In genomic region chr2:217438136-217438535, GRCh38 we compare ENCODE assay signal across 24 cellular contexts.
DNase-seq lines count a peak whose midpoint lies in the region; ATAC-seq and TF ChIP-seq lines count a peak whose summit lies in the region.
"Had no signal": no experiment of that assay in that cellular context is flagged by ENCODE, and none has a peak within 500 bp of the region (broad histone marks: within the 10 kb centered on the region; RNA-seq: fewer than 3 reads in every experiment).

No MANE protein-coding gene starts in this region.

- TF ChIP-seq EP300 in esophagus muscularis mucosa (IDR thresholded peaks at IDR 0.05) = no peak
- no peak for TF ChIP-seq EP300 in transverse colon (IDR thresholded peaks at IDR 0.05; ENCODE audit: low read depth)

- in situ Hi-C loops in transverse colon (cut with MboI; ENCODE audit: low pct_ligation_motif_present in 1 of 4, low pct_unique_long_range_greater_than_20kb in 1 of 4, low sequenced_read_pairs in 3 of 4) = no loop called here

- TF ChIP-seq POLR2A in esophagus muscularis mucosa (IDR thresholded peaks at IDR 0.05; ENCODE audit: low read depth) (no peak), prostate gland (IDR thresholded peaks at IDR 0.05) (no peak), transverse colon (IDR thresholded peaks at IDR 0.05) (no peak)

- peaks cover 58% of the 10 kb centered on the region for H3K4me1 ChIP-seq in adipocyte (ENCODE audit: control insufficient read depth, insufficient read depth, low read length)
- peaks cover 38 to 69% (median 66%) of the 10 kb centered on the region in 4 donors for H3K4me1 ChIP-seq in esophagus muscularis mucosa
- H3K4me1 ChIP-seq in prostate gland (replicated peaks) = no peaks in the 10 kb centered on the region
- peaks cover 7 to 41% (median 25%) of the 10 kb centered on the region in 4 donors for H3K4me1 ChIP-seq in transverse colon

- H3K27me3 ChIP-seq in adipocyte (replicated peaks; ENCODE audit: control insufficient read depth, insufficient read depth, low read length) (no peaks in the 10 kb centered on the region), esophagus muscularis mucosa (no peaks in the 10 kb centered on the region), prostate gland (replicated peaks; ENCODE audit: insufficient read depth) (no peaks in the 10 kb centered on the region), transverse colon (no peaks in the 10 kb centered on the region)
- H3K27me3 ChIP-seq: Peyer's patch, upper lobe of left lung had no signal

- H3K36me3 Mint-ChIP-seq in activated CD8-positive, alpha-beta T cell treated with anti-CD3 and anti-CD28 coated beads, Interleukin-2, amount 10 ng/mL, durations not matched to agents 7 days and 5 days (ENCODE audit: low read depth) = peaks cover 5% of the 10 kb centered on the region
- no peaks in the 10 kb centered on the region for H3K36me3 Mint-ChIP-seq in activated CD4-positive, alpha-beta memory T cell treated with anti-CD3 and anti-CD28 coated beads, Interleukin-2, amount 10 ng/mL, durations not matched to agents 7 days and 5 days (ENCODE audit: low read depth)

- H3K27ac Mint-ChIP-seq in activated CD8-positive, alpha-beta T cell treated with anti-CD3 and anti-CD28 coated beads, Interleukin-2, amount 10 ng/mL, durations not matched to agents 7 days and 5 days = no peak overlapping the region
- no peak overlapping the region for H3K27ac Mint-ChIP-seq in activated CD4-positive, alpha-beta memory T cell treated with anti-CD3 and anti-CD28 coated beads, Interleukin-2, amount 10 ng/mL, durations not matched to agents 7 days and 5 days
- H3K27ac Mint-ChIP-seq: activated naive CD8-positive, alpha-beta T cell; activated T-helper 2 cell treated with anti-CD3 and anti-CD28 coated beads, Interferon-gamma antibody, Interleukin-2, Interleukin-4, amounts not matched to agents 10 μg/mL and 5 μg/mL and 100 μg/mL, durations not matched to agents 14 hours and 24 hours and 36 hours; dendritic cell treated with granulocyte-macrophage colony-stimulating factor and Interleukin-4, amounts not matched to agents 40 ng/mL and 50 ng/mL, for 4 days had no signal

- POLR2A ChIA-PET in activated CD8-positive, alpha-beta T cell treated with anti-CD3 and anti-CD28 coated beads, Interleukin-2, amount 10 ng/mL, durations not matched to agents 7 days and 5 days (lab: Charles Lee) = interaction anchor here (0.6 kb wide), 1 partner anchor 745 kb away, joined by 3 read pairs; no protein-coding TSS in a partner anchor
- POLR2A ChIA-PET in activated CD4-positive, alpha-beta memory T cell treated with anti-CD3 and anti-CD28 coated beads, Interleukin-2, amount 10 ng/mL, durations not matched to agents 7 days and 5 days (lab: Charles Lee) = no interaction called here

- intact Hi-C loops in esophagus muscularis mucosa (cut with DNase I) (loop anchor here (10.0 kb wide), 1 partner anchor 163 kb away; no protein-coding TSS in a partner anchor), prostate gland (cut with DNase I) (loop anchor here (10.0 kb wide), 2 partner anchors 207 to 277 kb away; no protein-coding TSS in a partner anchor), transverse colon (cut with DNase I; ENCODE audit: low total_unique reads) (no loop called here)

- ATAC-seq in activated CD8-positive, alpha-beta T cell treated with anti-CD3 and anti-CD28 coated beads, Interleukin-2, amount 10 ng/mL, durations not matched to agents 7 days and 5 days = no peak

- H3K9me3 Mint-ChIP-seq in activated CD8-positive, alpha-beta T cell treated with anti-CD3 and anti-CD28 coated beads, Interleukin-2, amount 10 ng/mL, durations not matched to agents 7 days and 5 days (ENCODE audit: insufficient read depth) = no peaks in the 10 kb centered on the region
- H3K9me3 Mint-ChIP-seq in activated CD4-positive, alpha-beta memory T cell treated with anti-CD3 and anti-CD28 coated beads, Interleukin-2, amount 10 ng/mL, durations not matched to agents 7 days and 5 days = no peaks in the 10 kb centered on the region
- H3K9me3 Mint-ChIP-seq: activated T-helper 2 cell treated with anti-CD3 and anti-CD28 coated beads, Interferon-gamma antibody, Interleukin-2, Interleukin-4, amounts not matched to agents 10 μg/mL and 5 μg/mL and 100 μg/mL, durations not matched to agents 14 hours and 24 hours and 36 hours; dendritic cell treated with granulocyte-macrophage colony-stimulating factor and Interleukin-4, amounts not matched to agents 40 ng/mL and 50 ng/mL, for 4 days; endodermal cell had no signal

- WGBS in esophagus muscularis mucosa = 93% methylated on average over 5 of the region's 5 CpGs
- WGBS in prostate gland = 94% methylated on average over 5 of the region's 5 CpGs
- 89 to 100% methylated on average over 4 to 5 of the region's 5 CpGs for WGBS in transverse colon (ENCODE audit: low coverage in 1 of 2), 2 donors

- H3K27me3 Mint-ChIP-seq in activated CD8-positive, alpha-beta T cell treated with anti-CD3 and anti-CD28 coated beads, Interleukin-2, amount 10 ng/mL, durations not matched to agents 7 days and 5 days (ENCODE audit: low read depth) = no peaks in the 10 kb centered on the region
- H3K27me3 Mint-ChIP-seq in activated CD4-positive, alpha-beta memory T cell treated with anti-CD3 and anti-CD28 coated beads, Interleukin-2, amount 10 ng/mL, durations not matched to agents 7 days and 5 days = no peaks in the 10 kb centered on the region
- H3K27me3 Mint-ChIP-seq: activated naive CD8-positive, alpha-beta T cell had no signal

- H3K27ac ChIP-seq in esophagus muscularis mucosa (replicated peaks in 1 of 4) (peak overlapping the region; percentile 45 to 82 (median 68)), prostate gland (peak overlapping the region; percentile 46 to 47), transverse colon (peak overlapping the region in 3 of 4 donors; percentile 41 to 66 (median 63))
- H3K27ac ChIP-seq: BLaER1 treated with 17β-estradiol and CSF1 and Interleukin-3, amounts not matched to agents 10 nM and 100 nM had no signal

- H3K36me3 ChIP-seq in adipocyte (ENCODE audit: control insufficient read depth, insufficient read depth, low read length, severe bottlenecking) = no peaks in the 10 kb centered on the region
- H3K36me3 ChIP-seq in esophagus muscularis mucosa = no peaks in the 10 kb centered on the region
- H3K36me3 ChIP-seq in prostate gland = no peaks in the 10 kb centered on the region
- H3K36me3 ChIP-seq in transverse colon = no peaks in the 10 kb centered on the region
- H3K36me3 ChIP-seq: BLaER1 treated with 17β-estradiol and CSF1 and Interleukin-3, amounts not matched to agents 10 nM and 100 nM; Peyer's patch; upper lobe of left lung had no signal

- H3K4me1 Mint-ChIP-seq in activated CD8-positive, alpha-beta T cell treated with anti-CD3 and anti-CD28 coated beads, Interleukin-2, amount 10 ng/mL, durations not matched to agents 7 days and 5 days (ENCODE audit: low read depth) = peaks cover 45% of the 10 kb centered on the region
- H3K4me1 Mint-ChIP-seq in activated CD4-positive, alpha-beta memory T cell treated with anti-CD3 and anti-CD28 coated beads, Interleukin-2, amount 10 ng/mL, durations not matched to agents 7 days and 5 days = no peaks in the 10 kb centered on the region

- H3K9ac ChIP-seq in adipocyte (ENCODE audit: low read length) = peak overlapping the region; percentile 68
- H3K9ac ChIP-seq: BLaER1 treated with 17β-estradiol and CSF1 and Interleukin-3, amounts not matched to agents 10 nM and 100 nM had no signal

- DNase-seq in adipocyte (ENCODE audit: low read depth) = no peak
- peak; percentile 55 for DNase-seq in esophagus muscularis mucosa (ENCODE audit: extremely low spot score)
- no peak for DNase-seq in prostate gland (ENCODE audit: low spot score)
- DNase-seq in transverse colon = no peak
- no peak for DNase-seq in activated CD8-positive, alpha-beta T cell treated with anti-CD3 and anti-CD28 coated beads, Interleukin-2, amount 10 ng/mL, durations not matched to agents 7 days and 5 days
- no peak for DNase-seq in activated gamma-delta T cell (lab: John Stamatoyannopoulos, UW)
- no peak for DNase-seq in activated CD4-positive, alpha-beta memory T cell treated with anti-CD3 and anti-CD28 coated beads, Interleukin-2, amount 10 ng/mL, durations not matched to agents 7 days and 5 days
- DNase-seq: activated CD4-positive, alpha-beta T cell treated with anti-CD3 and anti-CD28 coated beads, Interleukin-2, amount 50 U/mL, for 48 hours; activated CD8-positive, alpha-beta memory T cell treated with anti-CD3 and anti-CD28 coated beads, Interleukin-2, amount 50 U/mL, for 48 hours; aorta; central memory CD4-positive, alpha-beta T cell; endodermal cell; kidney glomerular epithelial cell; NCI-H1417; NCI-H2029 treated with DMSO at 0.1 percent for 48 hours; NCI-H226; Peyer's patch; stimulated activated CD4-positive, alpha-beta T cell treated with anti-CD3 and anti-CD28 coated beads, Interleukin-15, amount 100 ng/mL, for 24 hours; stimulated activated naive CD4-positive, alpha-beta T cell; upper lobe of left lung had no signal

- TF ChIP-seq CTCF in esophagus muscularis mucosa (IDR thresholded peaks at IDR 0.05) (no peak), prostate gland (IDR thresholded peaks at IDR 0.05) (no peak), transverse colon (IDR thresholded peaks at IDR 0.05) (no peak)

- H3K4me3 ChIP-seq in adipocyte (ENCODE audit: low read length) (no peak overlapping the region), esophagus muscularis mucosa (no peak overlapping the region), prostate gland (no peak overlapping the region), transverse colon (no peak overlapping the region)
- H3K4me3 ChIP-seq: BLaER1 treated with 17β-estradiol and CSF1 and Interleukin-3, amounts not matched to agents 10 nM and 100 nM; Peyer's patch; upper lobe of left lung had no signal

- H3K9me3 ChIP-seq in adipocyte (ENCODE audit: control insufficient read depth, low read length) (no peaks in the 10 kb centered on the region), esophagus muscularis mucosa (no peaks in the 10 kb centered on the region), prostate gland (no peaks in the 10 kb centered on the region), transverse colon (no peaks in the 10 kb centered on the region)
- H3K9me3 ChIP-seq: BLaER1 treated with 17β-estradiol and CSF1 and Interleukin-3, amounts not matched to agents 10 nM and 100 nM; Peyer's patch; upper lobe of left lung had no signal

- no peak overlapping the region for H3K4me3 Mint-ChIP-seq in activated CD8-positive, alpha-beta T cell treated with anti-CD3 and anti-CD28 coated beads, Interleukin-2, amount 10 ng/mL, durations not matched to agents 7 days and 5 days
- no peak overlapping the region for H3K4me3 Mint-ChIP-seq in activated CD4-positive, alpha-beta memory T cell treated with anti-CD3 and anti-CD28 coated beads, Interleukin-2, amount 10 ng/mL, durations not matched to agents 7 days and 5 days
- H3K4me3 Mint-ChIP-seq: activated naive CD8-positive, alpha-beta T cell; dendritic cell treated with granulocyte-macrophage colony-stimulating factor and Interleukin-4, amounts not matched to agents 40 ng/mL and 50 ng/mL, for 4 days; endodermal cell had no signal

- CTCF ChIA-PET in activated CD8-positive, alpha-beta T cell treated with anti-CD3 and anti-CD28 coated beads, Interleukin-2, amount 10 ng/mL, durations not matched to agents 7 days and 5 days (lab: Charles Lee) = no interaction called here
- CTCF ChIA-PET in activated CD4-positive, alpha-beta memory T cell treated with anti-CD3 and anti-CD28 coated beads, Interleukin-2, amount 10 ng/mL, durations not matched to agents 7 days and 5 days (lab: Charles Lee) = no interaction called here
